Comparison of ENCODE assay signal across 17 cellular contexts in genomic region chr3:127716334-127716733, GRCh38.
"Had no signal": no experiment of that assay in that cellular context is flagged by ENCODE, and none has a peak within 500 bp of the region (broad histone marks: within the 10 kb centered on the region; RNA-seq: fewer than 3 reads in every experiment).

No MANE protein-coding gene starts in this region.

- H3K4me3 ChIP-seq: esophagus squamous epithelium, pancreas, transverse colon, uterus had no signal

- DNase-seq: activated CD4-positive, alpha-beta T cell treated with anti-CD3 and anti-CD28 coated beads for 1 hour; activated CD4-positive, alpha-beta T cell treated with anti-CD3 and anti-CD28 coated beads, Interleukin-2, amount 50 U/mL, for 4 hours; activated naive CD8-positive, alpha-beta T cell treated with anti-CD3 and anti-CD28 coated beads for 36 hours; amniotic stem cell; caudate nucleus; effector memory CD8-positive, alpha-beta T cell; esophagus squamous epithelium; islet precursor cell; mammary epithelial cell; naive thymus-derived CD4-positive, alpha-beta T cell; pancreas; stimulated activated naive CD8-positive, alpha-beta T cell treated with anti-CD3 and anti-CD28 coated beads, Interleukin-15, Interleukin-2, amounts not matched to agents 100 U/mL and 50 U/mL, for 24 hours; T-helper 2 cell; transverse colon; uterus had no signal

- H3K27me3 ChIP-seq: esophagus squamous epithelium, neutrophil, pancreas, transverse colon, uterus had no signal

- FAIRE-seq: pancreas had no signal

- H3K9me3 ChIP-seq: esophagus squamous epithelium, neutrophil, pancreas, transverse colon, uterus had no signal

- H3K36me3 ChIP-seq: pancreas, transverse colon, uterus had no signal

- H3K4me1 ChIP-seq: pancreas, uterus had no signal

- H3K27ac ChIP-seq: neutrophil, pancreas, transverse colon, uterus had no signal

- ATAC-seq: effector memory CD8-positive, alpha-beta T cell; left lobe of liver; naive thymus-derived CD4-positive, alpha-beta T cell; pancreas; stimulated activated naive CD8-positive, alpha-beta T cell treated with anti-CD3 and anti-CD28 coated beads, Interleukin-15, Interleukin-2, amounts not matched to agents 100 U/mL and 50 U/mL, for 24 hours had no signal
